Comparison of ENCODE assay signal across 1 cellular context in genomic region chr2:71000780-71001591, GRCh38.
TF ChIP-seq lines count a peak whose summit lies in the region.

No MANE protein-coding gene starts in this region.

TF ChIP-seq in HepG2, 621 proteins besides CTCF, POLR2A, EP300 and RAD21 (continued from another document and continues in another):
- no peak for TF ChIP-seq E2F5 (CRISPR knock-in tag; conservative IDR thresholded peaks at IDR 0.05)
- peak; percentile 51; the same call in 1 of the 2 replicates for TF ChIP-seq BRF2 (CRISPR knock-in tag; IDR thresholded peaks at IDR 0.05)
- no peak for TF ChIP-seq ZNF121 (CRISPR knock-in tag; IDR thresholded peaks at IDR 0.05)
- peak; percentile 53; the same call in 1 of the 2 replicates for TF ChIP-seq KDM3A (CRISPR knock-in tag; IDR thresholded peaks at IDR 0.05; ENCODE audit: low read depth)
- TF ChIP-seq SKI (IDR thresholded peaks at IDR 0.05; ENCODE audit: partially characterized antibody): no peak
- TF ChIP-seq ZNF17 (CRISPR knock-in tag; IDR thresholded peaks at IDR 0.05): no peak
- no peak for TF ChIP-seq PRDM10 (CRISPR knock-in tag; IDR thresholded peaks at IDR 0.05; ENCODE audit: low read depth)
- TF ChIP-seq PRDM15 (CRISPR knock-in tag; IDR thresholded peaks at IDR 0.05): no peak
- TF ChIP-seq NFATC3 (CRISPR knock-in tag; IDR thresholded peaks at IDR 0.05): no peak
- no peak for TF ChIP-seq SKIL (CRISPR knock-in tag; IDR thresholded peaks at IDR 0.05; ENCODE audit: borderline replicate concordance)
- no peak for TF ChIP-seq ZMAT3 (CRISPR knock-in tag; conservative IDR thresholded peaks at IDR 0.05)
- TF ChIP-seq REL (CRISPR knock-in tag; conservative IDR thresholded peaks at IDR 0.05): no peak
- no peak for TF ChIP-seq ZNF382 (CRISPR knock-in tag; IDR thresholded peaks at IDR 0.05; ENCODE audit: borderline replicate concordance)
- TF ChIP-seq AKNA (CRISPR knock-in tag; IDR thresholded peaks at IDR 0.05; ENCODE audit: borderline replicate concordance): no peak
- no peak for TF ChIP-seq ZKSCAN1 (IDR thresholded peaks at IDR 0.05; ENCODE audit: low read length)
- TF ChIP-seq ZNF143 (CRISPR knock-in tag; IDR thresholded peaks at IDR 0.05): no peak
- no peak for TF ChIP-seq RNF2 (conservative IDR thresholded peaks at IDR 0.05; ENCODE audit: low read depth)
- TF ChIP-seq ZNF160 (CRISPR knock-in tag; IDR thresholded peaks at IDR 0.05): 0 out of 2 replicates have a peak, but pooled peaks have one; percentile 27
- TF ChIP-seq SIX4 (CRISPR knock-in tag; IDR thresholded peaks at IDR 0.05): peak; percentile 52; the same call in 1 of the 2 replicates
- TF ChIP-seq ZBTB21 (CRISPR knock-in tag; IDR thresholded peaks at IDR 0.05): no peak; the same call in 1 of the 2 replicates
- 0 out of 2 replicates have a peak, but pooled peaks have one; percentile 16 for TF ChIP-seq MYPOP (CRISPR knock-in tag; IDR thresholded peaks at IDR 0.05)
- TF ChIP-seq MAFG (CRISPR knock-in tag; IDR thresholded peaks at IDR 0.05): no peak
- peak; percentile 67; the same call in 1 of the 2 replicates for TF ChIP-seq RXRA (CRISPR knock-in tag; IDR thresholded peaks at IDR 0.05)
- TF ChIP-seq SIN3B (IDR thresholded peaks at IDR 0.05; ENCODE audit: low read length): no peak
- TF ChIP-seq ISX (CRISPR knock-in tag; conservative IDR thresholded peaks at IDR 0.05): no peak
- TF ChIP-seq ZSCAN22 (CRISPR knock-in tag; IDR thresholded peaks at IDR 0.05): no peak
- no peak for TF ChIP-seq ZNF577 (CRISPR knock-in tag; IDR thresholded peaks at IDR 0.05; ENCODE audit: borderline replicate concordance, low read depth)
- TF ChIP-seq ZNF619 (CRISPR knock-in tag; IDR thresholded peaks at IDR 0.05): no peak
- TF ChIP-seq HBP1 (CRISPR knock-in tag; IDR thresholded peaks at IDR 0.05; ENCODE audit: low read depth): peak; percentile 35; the same call in 1 of the 2 replicates
- TF ChIP-seq ZMYM3 (CRISPR knock-in tag; IDR thresholded peaks at IDR 0.05): peak; percentile 78; the same call in 1 of the 2 replicates
- no peak for TF ChIP-seq ATM (IDR thresholded peaks at IDR 0.05; ENCODE audit: borderline replicate concordance)
- no peak for TF ChIP-seq ZNF816 (CRISPR knock-in tag; IDR thresholded peaks at IDR 0.05; ENCODE audit: borderline replicate concordance)
- TF ChIP-seq CSRNP1 (CRISPR knock-in tag; IDR thresholded peaks at IDR 0.05): 0 out of 2 replicates have a peak, but pooled peaks have one; percentile 46
- 0 out of 2 replicates have a peak, but pooled peaks have one; percentile 77 for TF ChIP-seq ZBTB42 (CRISPR knock-in tag; IDR thresholded peaks at IDR 0.05)
- no peak for TF ChIP-seq RARG (CRISPR knock-in tag; IDR thresholded peaks at IDR 0.05; ENCODE audit: low read depth)
- TF ChIP-seq ADNP (CRISPR knock-in tag; IDR thresholded peaks at IDR 0.05): peak; percentile 72; the same call in 1 of the 2 replicates
- TF ChIP-seq PAWR (CRISPR knock-in tag; IDR thresholded peaks at IDR 0.05; ENCODE audit: borderline replicate concordance): no peak
- TF ChIP-seq NR3C1 (CRISPR knock-in tag; IDR thresholded peaks at IDR 0.05): no peak
